ENCODE assay signal across 11 cellular contexts in the genomic region with DNA sequence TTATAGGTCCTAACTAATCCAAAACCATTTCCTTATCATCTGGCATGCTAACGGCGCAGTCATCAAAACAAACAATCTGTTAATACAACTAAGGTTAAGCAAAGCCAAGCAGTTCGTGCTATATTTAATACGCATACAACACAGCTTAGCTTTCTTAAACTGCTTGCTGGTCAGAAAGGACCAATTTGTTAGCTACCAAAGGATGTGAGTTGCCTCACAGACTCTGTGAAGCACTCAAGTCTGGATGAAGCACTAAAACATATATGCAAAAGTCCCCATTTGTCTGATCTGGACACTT.
DNase-seq lines count a peak whose midpoint lies in the region; ATAC-seq and TF ChIP-seq lines count a peak whose summit lies in the region.
"Had no signal": no experiment of that assay in that cellular context is flagged by ENCODE, and none has a peak within 500 bp of the region (broad histone marks: within the 10 kb centered on the region; RNA-seq: fewer than 3 reads in every experiment).

No MANE protein-coding gene starts in this region.

- H3K4me3 ChIP-seq in dorsolateral prefrontal cortex, result peak overlapping the region; percentile 1 to 61 (median 41)

- POLR2A ChIA-PET in GM10248 (lab: Yijun Ruan, JAX), result no interaction called here

- H3K9me3 Mint-ChIP-seq in activated T-cell treated with anti-CD3 and anti-CD28 coated beads, Interleukin-2, amount 50 U/mL, for 4 hours, result no peaks in the 10 kb centered on the region
- H3K9me3 Mint-ChIP-seq in mesothelial cell of epicardium (no peaks in the 10 kb centered on the region), type B pancreatic cell (no peaks in the 10 kb centered on the region)

- peaks cover 56% of the 10 kb centered on the region for H3K4me1 Mint-ChIP-seq in activated T-cell treated with anti-CD3 and anti-CD28 coated beads, Interleukin-2, amount 50 U/mL, for 4 hours (ENCODE audit: low read depth)
- H3K4me1 Mint-ChIP-seq in mesothelial cell of epicardium (peaks cover 86% of the 10 kb centered on the region), type B pancreatic cell (ENCODE audit: unreplicated experiment) (peaks cover 66% of the 10 kb centered on the region)

- TF ChIP-seq CTCF in dorsolateral prefrontal cortex (IDR thresholded peaks at IDR 0.05 in 54 of 56, conservative IDR thresholded peaks at IDR 0.05 in 2 of 56; ENCODE audit: low read depth in 1 of 56, partially characterized antibody in 56 of 56) (no peak), mesothelial cell of epicardium (IDR thresholded peaks at IDR 0.05; ENCODE audit: unreplicated experiment) (no peak), type B pancreatic cell (conservative IDR thresholded peaks at IDR 0.05) (no peak), GM10248 (IDR thresholded peaks at IDR 0.05; ENCODE audit: control extremely low read depth, extremely low read depth, low read depth, missing control alignments) (no peak)

- H3K27me3 Mint-ChIP-seq in activated T-cell treated with anti-CD3 and anti-CD28 coated beads, Interleukin-2, amount 50 U/mL, for 4 hours (ENCODE audit: low read depth), result peaks cover 8% of the 10 kb centered on the region
- no peaks in the 10 kb centered on the region for H3K27me3 Mint-ChIP-seq in mesothelial cell of epicardium (ENCODE audit: low read depth)
- peaks cover 73% of the 10 kb centered on the region for H3K27me3 Mint-ChIP-seq in type B pancreatic cell

- H3K27me3 ChIP-seq in dorsolateral prefrontal cortex, result no peaks in the 10 kb centered on the region

- H3K27ac ChIP-seq in dorsolateral prefrontal cortex, result peak overlapping the region; percentile 69 to 99 (median 96)

- no peak for DNase-seq in activated T-cell treated with anti-CD3 and anti-CD28 coated beads, Interleukin-2, amount 50 U/mL, for 4 hours
- DNase-seq in activated T-cell treated with anti-CD3 and anti-CD28 coated beads for 4 hours, result no peak
- DNase-seq in dorsolateral prefrontal cortex, result no peak
- no peak for DNase-seq in mesothelial cell of epicardium (ENCODE audit: low spot score in 2 of 2, unreplicated experiment in 2 of 2)
- no peak for DNase-seq in type B pancreatic cell (ENCODE audit: extremely low spot score, unreplicated experiment)
- DNase-seq in GM10248 (ENCODE audit: extremely low spot score), result no peak
- no peak for DNase-seq in KBM-7
- DNase-seq: H7, KG1 had no signal

- peak overlapping the region; percentile 17 for H3K4me3 Mint-ChIP-seq in activated T-cell treated with anti-CD3 and anti-CD28 coated beads, Interleukin-2, amount 50 U/mL, for 4 hours
- H3K4me3 Mint-ChIP-seq in mesothelial cell of epicardium (peak overlapping the region; percentile 56), type B pancreatic cell (peak overlapping the region; percentile 69)

- ATAC-seq in activated T-cell treated with anti-CD3 and anti-CD28 coated beads, Interleukin-2, amount 50 U/mL, for 4 hours, result no peak
- no peak for ATAC-seq in GM18870 (IDR thresholded peaks at IDR 0.05; ENCODE audit: unreplicated experiment)
- ATAC-seq: Panc1 had no signal

- H3K27ac Mint-ChIP-seq in mesothelial cell of epicardium, result peak overlapping the region; percentile 93
- H3K27ac Mint-ChIP-seq in type B pancreatic cell, result peak overlapping the region; percentile 39

- CTCF ChIA-PET in GM10248 (lab: Yijun Ruan, JAX), result interaction anchor here (0.6 to 1.7 kb wide), 5 partner anchors 9 to 26 kb away, joined by 3 to 5 read pairs (median 3); no protein-coding TSS in a partner anchor

- intact Hi-C loops in dorsolateral prefrontal cortex (cut with DNase I), result no loop called here

- H3K36me3 Mint-ChIP-seq in activated T-cell treated with anti-CD3 and anti-CD28 coated beads, Interleukin-2, amount 50 U/mL, for 4 hours (ENCODE audit: insufficient read depth), result no peaks in the 10 kb centered on the region
- H3K36me3 Mint-ChIP-seq in mesothelial cell of epicardium (no peaks in the 10 kb centered on the region), type B pancreatic cell (peaks cover 6% of the 10 kb centered on the region)

- in situ Hi-C loops in KBM-7 (cut with MboI; ENCODE audit: low pct_unique_long_range_greater_than_20kb, low sequenced_read_pairs), result no loop called here

Comparison
In these comparisons a context has a peak if more than half of its experiments do, and no peak if none do; other contexts are left out.
1. H3K4me3 Mint-ChIP-seq: peak in every context shown above with its lines; median percentile 69 in type B pancreatic cell; 56 in mesothelial cell of epicardium; 17 in activated T-cell treated with anti-CD3 and anti-CD28 coated beads, Interleukin-2, amount 50 U/mL, for 4 hours.